29 cellular contexts compared by ENCODE assay signal in the genomic region with DNA sequence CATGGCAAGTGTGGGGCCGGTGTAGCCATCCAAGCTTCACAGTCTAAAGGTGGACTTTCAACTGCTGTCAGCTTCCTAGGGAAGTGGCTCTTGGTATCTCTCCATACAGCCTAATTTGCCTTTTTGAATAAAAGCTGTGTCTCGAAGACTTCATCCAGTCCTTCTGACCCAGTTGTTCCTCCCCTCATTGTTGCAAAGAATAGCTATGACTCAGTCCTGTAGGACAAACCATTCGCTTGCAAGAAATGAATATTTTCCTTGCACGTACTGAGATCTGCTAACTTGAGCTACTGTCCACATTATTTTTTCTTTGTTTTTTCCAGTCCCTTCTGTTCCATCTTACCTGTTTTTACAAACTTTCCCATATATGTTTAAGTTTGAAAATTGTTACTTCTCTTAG.
"Had no signal": no experiment of that assay in that cellular context is flagged by ENCODE, and none has a peak within 500 bp of the region (broad histone marks: within the 10 kb centered on the region; RNA-seq: fewer than 3 reads in every experiment).

No MANE protein-coding gene starts in this region.

- H3K9me3 Mint-ChIP-seq: activated CD4-positive, alpha-beta memory T cell treated with anti-CD3 and anti-CD28 coated beads, Interleukin-2, amount 10 ng/mL, durations not matched to agents 7 days and 5 days; activated naive CD8-positive, alpha-beta T cell treated with anti-CD3 and anti-CD28 coated beads, Interleukin-2, amount 10 ng/mL, durations not matched to agents 7 days and 5 days; activated T-cell treated with anti-CD3 and anti-CD28 coated beads, Interleukin-2, amount 50 U/mL, for 72 hours; brain; T-cell had no signal

- H3K27ac Mint-ChIP-seq: activated CD4-positive, alpha-beta memory T cell treated with anti-CD3 and anti-CD28 coated beads, Interleukin-2, amount 10 ng/mL, durations not matched to agents 7 days and 5 days; activated CD4-positive, alpha-beta T cell treated with anti-CD3 and anti-CD28 coated beads for 36 hours; activated naive CD8-positive, alpha-beta T cell treated with anti-CD3 and anti-CD28 coated beads, Interleukin-2, amount 10 ng/mL, durations not matched to agents 7 days and 5 days; activated T-cell treated with anti-CD3 and anti-CD28 coated beads, Interleukin-2, amount 50 U/mL, for 72 hours; brain; T-cell had no signal

- H3K4me3 ChIP-seq: adrenal gland, K562, SK-N-MC had no signal

- H3K27ac ChIP-seq: adrenal gland, SK-N-MC, WERI-Rb-1 had no signal

- DNase-seq: activated CD4-positive, alpha-beta memory T cell treated with anti-CD3 and anti-CD28 coated beads, Interleukin-2, amount 10 ng/mL, durations not matched to agents 7 days and 5 days; activated CD4-positive, alpha-beta T cell treated with anti-CD3 and anti-CD28 coated beads for 36 hours; activated CD4-positive, alpha-beta T cell treated with anti-CD3 and anti-CD28 coated beads, Interleukin-2, amount 50 U/mL, for 1 hour; activated naive CD4-positive, alpha-beta T cell treated with anti-CD3 and anti-CD28 coated beads, Interleukin-2, amount 50 U/mL, for 16 hours; activated naive CD8-positive, alpha-beta T cell treated with anti-CD3 and anti-CD28 coated beads, Interleukin-2, amount 10 ng/mL, durations not matched to agents 7 days and 5 days; activated T-cell treated with anti-CD3 and anti-CD28 coated beads, Interleukin-2, amount 50 U/mL, for 72 hours; adrenal gland; anterior cingulate cortex; Karpas-422; NCI-H1048; NCI-H146; NCI-H187 treated with DMSO at 0.1 percent for 48 hours; NCI-H2081 treated with DMSO at 0.1 percent for 48 hours; NCI-H2171; NCI-H226; NCI-H510A; NCI-H526 treated with DMSO at 0.1 percent for 48 hours; NCI-H82; OCI-M1; RPMI8226; T-cell; T-helper 2 cell; T1000; WERI-Rb-1 had no signal

- H3K36me3 Mint-ChIP-seq: activated naive CD8-positive, alpha-beta T cell treated with anti-CD3 and anti-CD28 coated beads, Interleukin-2, amount 10 ng/mL, durations not matched to agents 7 days and 5 days; brain; T-cell had no signal

- ATAC-seq: activated CD4-positive, alpha-beta T cell treated with anti-CD3 and anti-CD28 coated beads for 36 hours; activated T-cell treated with anti-CD3 and anti-CD28 coated beads, Interleukin-2, amount 50 U/mL, for 72 hours; K562; Panc1; Right ventricle myocardium inferior; T-cell had no signal

- H3K27me3 Mint-ChIP-seq: activated CD4-positive, alpha-beta memory T cell treated with anti-CD3 and anti-CD28 coated beads, Interleukin-2, amount 10 ng/mL, durations not matched to agents 7 days and 5 days; activated naive CD8-positive, alpha-beta T cell treated with anti-CD3 and anti-CD28 coated beads, Interleukin-2, amount 10 ng/mL, durations not matched to agents 7 days and 5 days had no signal

- H3K36me3 ChIP-seq: adrenal gland, WERI-Rb-1 had no signal

- H3K27me3 ChIP-seq: adrenal gland had no signal

- H3K9me3 ChIP-seq: adrenal gland had no signal

- H3K4me3 Mint-ChIP-seq: activated CD4-positive, alpha-beta memory T cell treated with anti-CD3 and anti-CD28 coated beads, Interleukin-2, amount 10 ng/mL, durations not matched to agents 7 days and 5 days; activated CD4-positive, alpha-beta T cell treated with anti-CD3 and anti-CD28 coated beads for 36 hours; activated naive CD8-positive, alpha-beta T cell treated with anti-CD3 and anti-CD28 coated beads, Interleukin-2, amount 10 ng/mL, durations not matched to agents 7 days and 5 days; activated T-cell treated with anti-CD3 and anti-CD28 coated beads, Interleukin-2, amount 50 U/mL, for 72 hours; brain; T-cell had no signal

- H3K4me1 Mint-ChIP-seq: activated CD4-positive, alpha-beta memory T cell treated with anti-CD3 and anti-CD28 coated beads, Interleukin-2, amount 10 ng/mL, durations not matched to agents 7 days and 5 days; activated CD4-positive, alpha-beta T cell treated with anti-CD3 and anti-CD28 coated beads for 36 hours; activated naive CD8-positive, alpha-beta T cell treated with anti-CD3 and anti-CD28 coated beads, Interleukin-2, amount 10 ng/mL, durations not matched to agents 7 days and 5 days; T-cell had no signal
